9 cellular contexts compared by ENCODE assay signal in genomic region chr3:10505050-10505790, GRCh38. TPM values are rescaled to one million over a fixed set of nuclear protein-coding genes. Genes with fewer than 3 reads are reported as not detected.
A peak's percentile ranks its signal among the peaks of the same experiment; 100 is the strongest.
DNase-seq lines count a peak whose midpoint lies in the region; TF ChIP-seq lines count a peak whose summit lies in the region.
"Had no signal": no experiment of that assay in that cellular context is flagged by ENCODE, and none has a peak within 500 bp of the region (broad histone marks: within the 10 kb centered on the region; RNA-seq: fewer than 3 reads in every experiment).

Gene ATP2B2, minus strand, starts transcription at chr3:10505586. Its CDS starts 56,043 bp downstream, at chr3:10449543.

- peak within 1 kb of the TSS; percentile 74 for H3K4me3 ChIP-seq in BLaER1
- peak within 1 kb of the TSS; percentile 47 for H3K4me3 ChIP-seq in HUES64 (ENCODE audit: low read length)
- H3K4me3 ChIP-seq in brain microvascular endothelial cell (ENCODE audit: low read depth, low read length): peak within 1 kb of the TSS; percentile 26
- H3K4me3 ChIP-seq in lower leg skin (ENCODE audit: low read depth, poor library complexity, severe bottlenecking): no peak within 1 kb of the TSS

- DNase-seq in brain microvascular endothelial cell: no peak
- no peak for DNase-seq in lower leg skin (ENCODE audit: low spot score in 2 of 2)
- no peak for DNase-seq in OCI-M1 (lab: John Stamatoyannopoulos, UW)
- no peak for DNase-seq in NOMO-1 (lab: John Stamatoyannopoulos, UW; ENCODE audit: unreplicated experiment in 2 of 2)
- DNase-seq in activated T-helper 2 cell treated with anti-CD3 and anti-CD28 coated beads, Interferon-gamma antibody, Interleukin-2, Interleukin-4, amounts not matched to agents 10 μg/mL and 5 μg/mL and 100 μg/mL, durations not matched to agents 14 hours and 24 hours and 36 hours (ENCODE audit: low spot score): no peak
- DNase-seq: activated CD8-positive, alpha-beta memory T cell treated with anti-CD3 and anti-CD28 coated beads, Interleukin-2, amount 10 ng/mL, durations not matched to agents 7 days and 5 days had no signal

- H3K36me3 Mint-ChIP-seq in nephron (ENCODE audit: low read depth): no peaks in the 10 kb centered on the region
- no peaks in the 10 kb centered on the region for H3K36me3 Mint-ChIP-seq in activated T-helper 2 cell treated with anti-CD3 and anti-CD28 coated beads, Interferon-gamma antibody, Interleukin-2, Interleukin-4, amounts not matched to agents 10 μg/mL and 5 μg/mL and 100 μg/mL, durations not matched to agents 14 hours and 24 hours and 36 hours (ENCODE audit: low read depth)
- H3K36me3 Mint-ChIP-seq: activated CD8-positive, alpha-beta memory T cell treated with anti-CD3 and anti-CD28 coated beads, Interleukin-2, amount 10 ng/mL, durations not matched to agents 7 days and 5 days had no signal

- in situ Hi-C loops in brain microvascular endothelial cell (cut with HindIII; ENCODE audit: low pct_ligation_motif_present, low sequenced_read_pairs): no loop called here

- no peak within 1 kb of the TSS for H3K27ac Mint-ChIP-seq in nephron
- no peak within 1 kb of the TSS for H3K27ac Mint-ChIP-seq in activated T-helper 2 cell treated with anti-CD3 and anti-CD28 coated beads, Interferon-gamma antibody, Interleukin-2, Interleukin-4, amounts not matched to agents 10 μg/mL and 5 μg/mL and 100 μg/mL, durations not matched to agents 14 hours and 24 hours and 36 hours
- H3K27ac Mint-ChIP-seq: activated CD8-positive, alpha-beta memory T cell treated with anti-CD3 and anti-CD28 coated beads, Interleukin-2, amount 10 ng/mL, durations not matched to agents 7 days and 5 days had no signal

- H3K9ac ChIP-seq in BLaER1: peak within 1 kb of the TSS; percentile 82
- H3K9ac ChIP-seq in HUES64 (ENCODE audit: low read depth, low read length): no peak within 1 kb of the TSS

- 0 out of 2 replicates have a peak, but pooled peaks cover 4% of the 10 kb centered on the region for H4K20me1 ChIP-seq in BLaER1

- H3K9me3 ChIP-seq in BLaER1 (no peaks in the 10 kb centered on the region), HUES64 (ENCODE audit: insufficient read depth, low read depth, low read length) (no peaks in the 10 kb centered on the region)

- H3K4me2 ChIP-seq in BLaER1: peak within 1 kb of the TSS; percentile 100

- 13% methylated on average over 33 of the region's 42 CpGs for WGBS in HUES64
- 6 to 8% methylated on average over 30 to 38 of the region's 42 CpGs for WGBS in lower leg skin, 2 donors

- no peak for TF ChIP-seq POLR2A in lower leg skin (IDR thresholded peaks at IDR 0.05)

- no peak for TF ChIP-seq CTCF in brain microvascular endothelial cell (IDR thresholded peaks at IDR 0.05; ENCODE audit: low read depth, low read length, missing control alignments)
- no peak for TF ChIP-seq CTCF in nephron (IDR thresholded peaks at IDR 0.05; ENCODE audit: unreplicated experiment in 3 of 3)
- TF ChIP-seq CTCF in lower leg skin (IDR thresholded peaks at IDR 0.05): no peak

- H3K4me1 ChIP-seq in BLaER1 (peaks cover 65% of the 10 kb centered on the region), HUES64 (ENCODE audit: insufficient read depth, low read length) (0 out of 2 replicates have a peak, but pooled peaks cover 4% of the 10 kb centered on the region)

- H3K27ac ChIP-seq in BLaER1 (peak within 1 kb of the TSS; percentile 83), HUES64 (ENCODE audit: low read depth, low read length) (no peak within 1 kb of the TSS), brain microvascular endothelial cell (no peak within 1 kb of the TSS)

- H3K4me3 Mint-ChIP-seq in nephron: peak within 1 kb of the TSS; percentile 41 to 63 (median 62)
- no peak within 1 kb of the TSS for H3K4me3 Mint-ChIP-seq in activated T-helper 2 cell treated with anti-CD3 and anti-CD28 coated beads, Interferon-gamma antibody, Interleukin-2, Interleukin-4, amounts not matched to agents 10 μg/mL and 5 μg/mL and 100 μg/mL, durations not matched to agents 14 hours and 24 hours and 36 hours (ENCODE audit: low read depth)
- H3K4me3 Mint-ChIP-seq: activated CD8-positive, alpha-beta memory T cell treated with anti-CD3 and anti-CD28 coated beads, Interleukin-2, amount 10 ng/mL, durations not matched to agents 7 days and 5 days had no signal

- H3K27me3 ChIP-seq in BLaER1: no peaks in the 10 kb centered on the region
- H3K27me3 ChIP-seq in HUES64 (ENCODE audit: insufficient read depth, low read length): peaks cover 18% of the 10 kb centered on the region
- H3K27me3 ChIP-seq in brain microvascular endothelial cell (replicated peaks): peaks cover 8% of the 10 kb centered on the region

- H3K9me3 Mint-ChIP-seq in nephron: no peaks in the 10 kb centered on the region
- H3K9me3 Mint-ChIP-seq in activated T-helper 2 cell treated with anti-CD3 and anti-CD28 coated beads, Interferon-gamma antibody, Interleukin-2, Interleukin-4, amounts not matched to agents 10 μg/mL and 5 μg/mL and 100 μg/mL, durations not matched to agents 14 hours and 24 hours and 36 hours: no peaks in the 10 kb centered on the region

- intact Hi-C loops in lower leg skin (cut with DNase I; ENCODE audit: low total_unique reads): no loop called here
- intact Hi-C loops in activated T-helper 2 cell treated with anti-CD3 and anti-CD28 coated beads, Interferon-gamma antibody, Interleukin-2, Interleukin-4, amounts not matched to agents 10 μg/mL and 5 μg/mL and 100 μg/mL, durations not matched to agents 14 hours and 24 hours and 36 hours (cut with micrococcal nuclease): no loop called here

- no peaks in the 10 kb centered on the region for H3K4me1 Mint-ChIP-seq in nephron
- no peaks in the 10 kb centered on the region for H3K4me1 Mint-ChIP-seq in activated T-helper 2 cell treated with anti-CD3 and anti-CD28 coated beads, Interferon-gamma antibody, Interleukin-2, Interleukin-4, amounts not matched to agents 10 μg/mL and 5 μg/mL and 100 μg/mL, durations not matched to agents 14 hours and 24 hours and 36 hours (ENCODE audit: low read depth)

- no peaks in the 10 kb centered on the region for H3K36me3 ChIP-seq in BLaER1
- H3K36me3 ChIP-seq in HUES64 (ENCODE audit: insufficient read depth, low read length): no peaks in the 10 kb centered on the region
- H3K36me3 ChIP-seq in brain microvascular endothelial cell (replicated peaks): no peaks in the 10 kb centered on the region

- H3K27me3 Mint-ChIP-seq in nephron (ENCODE audit: low read depth): peaks cover 52% of the 10 kb centered on the region
- peaks cover 23% of the 10 kb centered on the region for H3K27me3 Mint-ChIP-seq in activated T-helper 2 cell treated with anti-CD3 and anti-CD28 coated beads, Interferon-gamma antibody, Interleukin-2, Interleukin-4, amounts not matched to agents 10 μg/mL and 5 μg/mL and 100 μg/mL, durations not matched to agents 14 hours and 24 hours and 36 hours (ENCODE audit: low read depth)

RNA-seq across cellular contexts. Expression of gene ATP2B2, which starts in this region (rescaled TPM):
- 0.15 TPM for polyA plus RNA-seq in HUES64 (2013, experiment 1 of 2)
- polyA plus RNA-seq in HUES64 (2013, experiment 2 of 2): 0.32 TPM
- total RNA-seq in lower leg skin: under 1 TPM in 3 of 4 donors, not detected in 1; 0.12 to 0.45 (median 0.19) TPM
- not detected in 2 replicates for total RNA-seq in activated T-helper 2 cell treated with anti-CD3 and anti-CD28 coated beads, Interferon-gamma antibody, Interleukin-2, Interleukin-4, amounts not matched to agents 10 μg/mL and 5 μg/mL and 100 μg/mL, durations not matched to agents 14 hours and 24 hours and 36 hours
- total RNA-seq: activated CD8-positive, alpha-beta memory T cell treated with anti-CD3 and anti-CD28 coated beads, Interleukin-2, amount 10 ng/mL, durations not matched to agents 7 days and 5 days had no signal
